8 cellular contexts compared by ENCODE assay signal in genomic region chr2:232876071-232876977, GRCh38. TPM values are rescaled to one million over a fixed set of nuclear protein-coding genes. Genes with fewer than 3 reads are reported as not detected.
DNase-seq lines count a peak whose midpoint lies in the region; ATAC-seq and TF ChIP-seq lines count a peak whose summit lies in the region.

No MANE protein-coding gene starts in this region.

- peaks cover 8% of the 10 kb centered on the region in 2 donors for H3K4me1 Mint-ChIP-seq in effector memory CD8-positive, alpha-beta T cell (ENCODE audit: low read depth in 2 of 2)

- WGBS in GM23248 (ENCODE audit: low coverage in 1 of 2, low lambda C conversion rate in 2 of 2, missing lambda C conversion rate in 2 of 2), 2 experiments: 3 to 5% methylated on average over 36 to 98 of the region's 129 CpGs
- no CpG with 5 or more reads among the region's 129 CpGs for WGBS in SK-N-SH (ENCODE audit: low lambda C conversion rate)
- WGBS in mesodermal cell (ENCODE audit: insufficient coverage in 2 of 2), 2 experiments: 1% methylated on average over 89 to 103 of the region's 129 CpGs

- peak overlapping the region; percentile 73 for H3K4me2 ChIP-seq in BLaER1
- H3K4me2 ChIP-seq in GM23248 (ENCODE audit: unreplicated experiment): peak overlapping the region; percentile 46
- H3K4me2 ChIP-seq in SK-N-SH: no peak overlapping the region

- no peak for TF ChIP-seq RAD21 in SK-N-SH (IDR thresholded peaks at IDR 0.05; ENCODE audit: low read length)

- H3K27ac ChIP-seq in BLaER1 (no peak overlapping the region), GM23248 (no peak overlapping the region), SK-N-SH (ENCODE audit: low read depth in 2 of 2, low read length in 1 of 2) (no peak overlapping the region), mesodermal cell (ENCODE audit: low read depth, low read length, severe bottlenecking) (no peak overlapping the region), tibial artery (no peak overlapping the region)

- H3F3A ChIP-seq in GM23248 (ENCODE audit: insufficient read depth) (no peaks in the 10 kb centered on the region), SK-N-SH (replicated peaks; ENCODE audit: insufficient read depth) (no peaks in the 10 kb centered on the region)

- H2AFZ ChIP-seq in GM23248 (no peak overlapping the region), SK-N-SH (ENCODE audit: low read depth) (no peak overlapping the region)

- no peaks in the 10 kb centered on the region for H3K36me3 Mint-ChIP-seq in effector memory CD8-positive, alpha-beta T cell (ENCODE audit: insufficient read depth)

- H3K9ac ChIP-seq in BLaER1: no peak overlapping the region
- no peak overlapping the region for H3K9ac ChIP-seq in GM23248
- no peak overlapping the region for H3K9ac ChIP-seq in SK-N-SH

- H3K4me3 ChIP-seq in BLaER1 (peak overlapping the region; percentile 61), GM23248 (peak overlapping the region; percentile 65), SK-N-SH (ENCODE audit: low read depth in 2 of 2, low read length in 1 of 2) (peak overlapping the region in 1 of 2 experiments; percentile 48; a peak in 2 of 4 replicates), mesodermal cell (ENCODE audit: extremely low read depth, insufficient read depth, low read length, poor library complexity, severe bottlenecking) (peak overlapping the region; percentile 28), tibial artery (peak overlapping the region; percentile 29 to 52)

- H3K4me1 ChIP-seq in BLaER1 (peaks cover 24% of the 10 kb centered on the region), GM23248 (ENCODE audit: insufficient read depth) (no peaks in the 10 kb centered on the region), SK-N-SH (ENCODE audit: control insufficient read depth in 1 of 2, insufficient read depth in 2 of 2, low read depth in 1 of 2, low read length in 1 of 2) (peaks cover 0 to 10% of the 10 kb centered on the region in 2 experiments; a peak in 1 of 4 replicates), mesodermal cell (ENCODE audit: control insufficient read depth, insufficient read depth, low read length, poor library complexity, severe bottlenecking) (no peaks in the 10 kb centered on the region), tibial artery (peaks cover 0 to 21% (median 15%) of the 10 kb centered on the region in 4 donors)

- H3K27me3 ChIP-seq in BLaER1: peaks cover 48% of the 10 kb centered on the region
- H3K27me3 ChIP-seq in GM23248 (replicated peaks; ENCODE audit: insufficient read depth): no peaks in the 10 kb centered on the region
- no peaks in the 10 kb centered on the region for H3K27me3 ChIP-seq in SK-N-SH (ENCODE audit: insufficient read depth)
- H3K27me3 ChIP-seq in tibial artery: peaks cover 0 to 32% of the 10 kb centered on the region in 2 donors

- H3K27me3 Mint-ChIP-seq in effector memory CD8-positive, alpha-beta T cell: peaks cover 16 to 43% of the 10 kb centered on the region in 2 donors

- ATAC-seq in effector memory CD8-positive, alpha-beta T cell (replicated peaks): peak; percentile 59
- ATAC-seq in HG03097 (IDR thresholded peaks at IDR 0.05; ENCODE audit: low FRiP score, unreplicated experiment) (no peak), GM19023 (IDR thresholded peaks at IDR 0.05; ENCODE audit: unreplicated experiment) (no peak)

- H3K36me3 ChIP-seq in BLaER1: no peaks in the 10 kb centered on the region
- no peaks in the 10 kb centered on the region for H3K36me3 ChIP-seq in GM23248 (ENCODE audit: low read depth)
- H3K36me3 ChIP-seq in SK-N-SH (replicated peaks in 1 of 2; ENCODE audit: control insufficient read depth in 1 of 2, insufficient read depth in 2 of 2, low read length in 1 of 2): no peaks in the 10 kb centered on the region
- H3K36me3 ChIP-seq in mesodermal cell (ENCODE audit: control insufficient read depth, insufficient read depth, low read length): no peaks in the 10 kb centered on the region
- no peaks in the 10 kb centered on the region for H3K36me3 ChIP-seq in tibial artery

- peak; percentile 40 for DNase-seq in GM23248
- peak; percentile 88 for DNase-seq in SK-N-SH
- DNase-seq in effector memory CD8-positive, alpha-beta T cell: peak in 1 of 3 experiments; percentile 16
- DNase-seq in tibial artery: peak in 1 of 2 donors; percentile 51

- H3K27ac Mint-ChIP-seq in effector memory CD8-positive, alpha-beta T cell: no peak overlapping the region

- H3K79me2 ChIP-seq in GM23248 (ENCODE audit: insufficient read depth): no peaks in the 10 kb centered on the region
- H3K79me2 ChIP-seq in SK-N-SH (ENCODE audit: insufficient read depth): no peaks in the 10 kb centered on the region

- CTCF ChIA-PET in SK-N-SH (lab: Yijun Ruan, JAX): interaction anchor here (1.0 to 2.2 kb wide), 6 partner anchors 14 to 375 kb away, joined by 3 to 10 read pairs (median 5); partner anchors contain the start of gene ATG16L1

- in situ Hi-C loops in GM23248 (cut with MboI): no loop called here

- peak overlapping the region; percentile 75 to 78 for H3K4me3 Mint-ChIP-seq in effector memory CD8-positive, alpha-beta T cell

- POLR2A ChIA-PET in SK-N-SH (lab: Yijun Ruan, JAX): no interaction called here

- H4K20me1 ChIP-seq in BLaER1: peaks cover 20% of the 10 kb centered on the region
- no peaks in the 10 kb centered on the region for H4K20me1 ChIP-seq in GM23248 (ENCODE audit: insufficient read depth)
- H4K20me1 ChIP-seq in SK-N-SH (ENCODE audit: insufficient read depth): no peaks in the 10 kb centered on the region

- TF ChIP-seq CTCF in SK-N-SH (IDR thresholded peaks at IDR 0.05) (peak; percentile 23; the same call in 1 of the 2 replicates), tibial artery (IDR thresholded peaks at IDR 0.05) (no peak)

- intact Hi-C loops in tibial artery (cut with DNase I; ENCODE audit: low total_unique reads): no loop called here

- no peaks in the 10 kb centered on the region for H3K9me2 ChIP-seq in GM23248 (ENCODE audit: insufficient read depth)
- H3K9me2 ChIP-seq in SK-N-SH: no peaks in the 10 kb centered on the region

- H3K9me3 Mint-ChIP-seq in effector memory CD8-positive, alpha-beta T cell: no peaks in the 10 kb centered on the region

- no peak for TF ChIP-seq EP300 in SK-N-SH (IDR thresholded peaks at IDR 0.05; ENCODE audit: borderline replicate concordance in 1 of 2, low read depth in 1 of 2, low read length in 1 of 2)

- H3K9me3 ChIP-seq in BLaER1: no peaks in the 10 kb centered on the region
- H3K9me3 ChIP-seq in GM23248 (ENCODE audit: low read depth): no peaks in the 10 kb centered on the region
- H3K9me3 ChIP-seq in SK-N-SH: no peaks in the 10 kb centered on the region
- no peaks in the 10 kb centered on the region for H3K9me3 ChIP-seq in mesodermal cell (ENCODE audit: control insufficient read depth, low read length)
- no peaks in the 10 kb centered on the region for H3K9me3 ChIP-seq in tibial artery

TF ChIP-seq in SK-N-SH, 30 proteins besides CTCF, POLR2A, EP300 and RAD21:
- TF ChIP-seq CHD2 (IDR thresholded peaks at IDR 0.05; ENCODE audit: low read length, partially characterized antibody): no peak
- TF ChIP-seq NRF1 (IDR thresholded peaks at IDR 0.05; ENCODE audit: low read depth, low read length): peak; percentile 48

RNA-seq across cellular contexts. Expression of gene SNORC, which starts 6.3 kb away (rescaled TPM):
- total RNA-seq in GM23248 (2014; rRNA removed; shearing (Covaris generic)): 0.63 TPM in 1 of 2 replicates, not detected in the other
- polyA plus RNA-seq in GM23248 (2016; fragmentation: Nextera tagmentation; extraction: Ambion mirVana) (0.39 TPM in 1 of 2 replicates, not detected in the other), SK-N-SH (2012; rRNA removed) (1.2 and 1.3 TPM in 2 replicates)
- 0.51 and 0.81 TPM in 2 replicates for polyA plus RNA-seq in SK-N-SH (2012; cell fraction: cytosol; rRNA removed)
- polyA plus RNA-seq in SK-N-SH (2012; cell fraction: nucleus; rRNA removed): 7.3 and 11.7 TPM in 2 replicates
- polyA plus RNA-seq in mesodermal cell (2013, experiment 1 of 2): 2.5 TPM
- 0.86 TPM for polyA plus RNA-seq in mesodermal cell (2013, experiment 2 of 2)
